In genomic region chr5:110727025-110727314, GRCh38 we compare ENCODE assay signal across 10 cellular contexts. TPM values are rescaled to one million over a fixed set of nuclear protein-coding genes. Genes with fewer than 3 reads are reported as not detected.
DNase-seq lines count a peak whose midpoint lies in the region; ATAC-seq and TF ChIP-seq lines count a peak whose summit lies in the region.
"Had no signal": no experiment of that assay in that cellular context is flagged by ENCODE, and none has a peak within 500 bp of the region (broad histone marks: within the 10 kb centered on the region; RNA-seq: fewer than 3 reads in every experiment).

No MANE protein-coding gene starts in this region.

- H3K4me1 ChIP-seq in Karpas-422 (ENCODE audit: low read length) = peaks cover 9% of the 10 kb centered on the region
- no peaks in the 10 kb centered on the region for H3K4me1 ChIP-seq in right lobe of liver
- no peaks in the 10 kb centered on the region for H3K4me1 ChIP-seq in upper lobe of right lung

- 23% methylated on average over 5 of the region's 5 CpGs for WGBS in right lobe of liver (ENCODE audit: insufficient coverage, low coverage, low lambda C conversion rate, missing lambda C conversion rate)

- no peaks in the 10 kb centered on the region for H3K9me2 ChIP-seq in Karpas-422 (replicated peaks; ENCODE audit: insufficient read depth, low read length)

- DNase-seq in DMS114 treated with DMSO at 0.1 percent for 48 hours (lab: John Stamatoyannopoulos, UW; ENCODE audit: unreplicated experiment) = peak; percentile 20
- no peak for DNase-seq in Karpas-422
- DNase-seq in right lobe of liver = no peak
- no peak for DNase-seq in upper lobe of right lung
- no peak for DNase-seq in NCI-H1694 (lab: John Stamatoyannopoulos, UW)
- no peak for DNase-seq in cerebellar cortex (ENCODE audit: low spot score)

- peak overlapping the region; percentile 90 for H3K4me2 ChIP-seq in Karpas-422 (ENCODE audit: low read depth, low read length, poor library complexity, severe bottlenecking)
- H3K4me2 ChIP-seq: KMS-11 had no signal

- H3K27me3 ChIP-seq in Karpas-422 (ENCODE audit: low read length) (no peaks in the 10 kb centered on the region), right lobe of liver (no peaks in the 10 kb centered on the region), upper lobe of right lung (no peaks in the 10 kb centered on the region)

- H3K79me2 ChIP-seq in Karpas-422 (ENCODE audit: low read length) = no peaks in the 10 kb centered on the region

- peaks cover 2% of the 10 kb centered on the region for H3K36me3 Mint-ChIP-seq in brain

- peak overlapping the region; percentile 100 for H2AFZ ChIP-seq in Karpas-422 (ENCODE audit: low read length)

- peak in 1 of 2 experiments; percentile 53 for TF ChIP-seq CTCF in brain (conservative IDR thresholded peaks at IDR 0.05)
- TF ChIP-seq CTCF in right lobe of liver (IDR thresholded peaks at IDR 0.05) = peak in 3 of 4 donors; percentile 21 to 39 (median 26)
- TF ChIP-seq CTCF in upper lobe of right lung (IDR thresholded peaks at IDR 0.05) = peak; percentile 14

- H3K27ac Mint-ChIP-seq in brain = peak overlapping the region; percentile 49 to 93 (median 77)

- no peaks in the 10 kb centered on the region for H4K20me1 ChIP-seq in Karpas-422 (ENCODE audit: insufficient read depth, low read depth, low read length)

- peaks cover 19% of the 10 kb centered on the region for H3K4me1 Mint-ChIP-seq in brain

- intact Hi-C loops in right lobe of liver (cut with DNase I) = no loop called here
- intact Hi-C loops in upper lobe of right lung (cut with DNase I) = no loop called here

- no peak for TF ChIP-seq POLR2A in right lobe of liver (IDR thresholded peaks at IDR 0.05)

- ATAC-seq in GM21515 (IDR thresholded peaks at IDR 0.05; ENCODE audit: unreplicated experiment) = peak; percentile 69
- peak; percentile 78 to 85 (median 81) for ATAC-seq in right lobe of liver
- ATAC-seq in upper lobe of right lung = peak; percentile 56

- H3K4me3 ChIP-seq in Karpas-422 (ENCODE audit: low read length) (peak overlapping the region; percentile 66), right lobe of liver (peak overlapping the region; percentile 31 to 62 (median 52)), upper lobe of right lung (peak overlapping the region; percentile 54)
- H3K4me3 ChIP-seq: lung had no signal

- H3K9me3 ChIP-seq in Karpas-422 (ENCODE audit: low read length) = no peaks in the 10 kb centered on the region
- H3K9me3 ChIP-seq in right lobe of liver = no peaks in the 10 kb centered on the region
- H3K9me3 ChIP-seq in upper lobe of right lung = no peaks in the 10 kb centered on the region

- H3K4me3 Mint-ChIP-seq in brain = peak overlapping the region; percentile 83 to 94 (median 90)

- no peaks in the 10 kb centered on the region for H3K36me3 ChIP-seq in Karpas-422 (ENCODE audit: insufficient read depth, low read length)
- no peaks in the 10 kb centered on the region for H3K36me3 ChIP-seq in right lobe of liver
- H3K36me3 ChIP-seq in upper lobe of right lung = no peaks in the 10 kb centered on the region

- H3K27ac ChIP-seq in Karpas-422 (ENCODE audit: low read length) (no peak overlapping the region), right lobe of liver (peak overlapping the region in 1 of 3 donors; percentile 49), upper lobe of right lung (no peak overlapping the region)
- H3K27ac ChIP-seq: KMS-11 had no signal

- peak overlapping the region; percentile 43 for H3K9ac ChIP-seq in Karpas-422 (ENCODE audit: low read length)
- H3K9ac ChIP-seq: KMS-11 had no signal

- H3K27me3 Mint-ChIP-seq in brain = no peaks in the 10 kb centered on the region

- H3K9me3 Mint-ChIP-seq in brain = no peaks in the 10 kb centered on the region

RNA-seq across cellular contexts. Expression of gene TMEM232, which starts 0.5 kb away (rescaled TPM):
- 4.2 and 4.3 TPM in 2 replicates for total RNA-seq in Karpas-422 (2014; rRNA removed; shearing (Covaris generic); ENCODE audit: low replicate concordance)
- 1.6 TPM for polyA plus RNA-seq in brain (ENCODE audit: insufficient read depth, low read depth, low replicate concordance)
- total RNA-seq in right lobe of liver (1 to 10 TPM in 2 of 6 experiments, under 1 TPM in 4; 0.31 to 1.3 (median 0.68) TPM), upper lobe of right lung (3.6 TPM)

RNA-seq across cellular contexts. Expression of gene SLC25A46, which starts 11.8 kb away (rescaled TPM):
- total RNA-seq in Karpas-422 (2014; rRNA removed; shearing (Covaris generic); ENCODE audit: low replicate concordance) = 64.9 and 121 TPM in 2 replicates
- 9.3 TPM for polyA plus RNA-seq in brain (ENCODE audit: insufficient read depth, low read depth, low replicate concordance)
- total RNA-seq in right lobe of liver (10 to 100 TPM; 22.0 to 35.6 (median 26.0) TPM), upper lobe of right lung (39.0 TPM)
